Comparison of ENCODE assay signal across 1 cellular context in genomic region chr10:61001731-61002122, GRCh38.
TF ChIP-seq lines count a peak whose summit lies in the region.

No MANE protein-coding gene starts in this region.

TF ChIP-seq in HepG2, 621 proteins besides CTCF, POLR2A, EP300 and RAD21 (continued from another document):
- TF ChIP-seq, protein P1, sequence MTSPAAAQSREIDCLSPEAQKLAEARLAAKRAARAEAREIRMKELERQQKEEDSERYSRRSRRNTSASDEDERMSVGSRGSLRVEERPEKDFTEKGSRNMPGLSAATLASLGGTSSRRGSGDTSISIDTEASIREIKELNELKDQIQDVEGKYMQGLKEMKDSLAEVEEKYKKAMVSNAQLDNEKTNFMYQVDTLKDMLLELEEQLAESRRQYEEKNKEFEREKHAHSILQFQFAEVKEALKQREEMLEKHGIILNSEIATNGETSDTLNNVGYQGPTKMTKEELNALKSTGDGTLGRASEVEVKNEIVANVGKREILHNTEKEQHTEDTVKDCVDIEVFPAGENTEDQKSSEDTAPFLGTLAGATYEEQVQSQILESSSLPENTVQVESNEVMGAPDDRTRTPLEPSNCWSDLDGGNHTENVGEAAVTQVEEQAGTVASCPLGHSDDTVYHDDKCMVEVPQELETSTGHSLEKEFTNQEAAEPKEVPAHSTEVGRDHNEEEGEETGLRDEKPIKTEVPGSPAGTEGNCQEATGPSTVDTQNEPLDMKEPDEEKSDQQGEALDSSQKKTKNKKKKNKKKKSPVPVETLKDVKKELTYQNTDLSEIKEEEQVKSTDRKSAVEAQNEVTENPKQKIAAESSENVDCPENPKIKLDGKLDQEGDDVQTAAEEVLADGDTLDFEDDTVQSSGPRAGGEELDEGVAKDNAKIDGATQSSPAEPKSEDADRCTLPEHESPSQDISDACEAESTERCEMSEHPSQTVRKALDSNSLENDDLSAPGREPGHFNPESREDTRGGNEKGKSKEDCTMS (CRISPR knock-in tag; conservative IDR thresholded peaks at IDR 0.05), result no peak
- TF ChIP-seq PRPF4 (IDR thresholded peaks at IDR 0.05; ENCODE audit: low read depth, low read length, poor library complexity, severe bottlenecking) (no peak), SP1 (IDR thresholded peaks at IDR 0.05) (no peak), SP1 (CRISPR knock-in tag; IDR thresholded peaks at IDR 0.05) (no peak), CHD4 (IDR thresholded peaks at IDR 0.05; ENCODE audit: borderline replicate concordance, low read length) (peak; percentile 21; the same call in 1 of the 2 replicates), ZSCAN25 (CRISPR knock-in tag; IDR thresholded peaks at IDR 0.05) (no peak), USF2 (IDR thresholded peaks at IDR 0.05; ENCODE audit: low read depth, low read length) (no peak), USF2 (CRISPR knock-in tag; IDR thresholded peaks at IDR 0.05; ENCODE audit: borderline replicate concordance) (no peak), CENPT (CRISPR knock-in tag; IDR thresholded peaks at IDR 0.05; ENCODE audit: low read depth) (no peak), RFXANK (CRISPR knock-in tag; IDR thresholded peaks at IDR 0.05) (no peak), ZNF891 (CRISPR knock-in tag; IDR thresholded peaks at IDR 0.05) (no peak), NKX3-1 (CRISPR knock-in tag; IDR thresholded peaks at IDR 0.05) (no peak), MAFK (conservative IDR thresholded peaks at IDR 0.05 in 1 of 2, IDR thresholded peaks at IDR 0.05 in 1 of 2; ENCODE audit: low read length in 2 of 2) (peak; percentile 59), SOX6 (IDR thresholded peaks at IDR 0.05) (no peak), SOX6 (CRISPR knock-in tag; IDR thresholded peaks at IDR 0.05) (no peak), ARID2 (CRISPR knock-in tag; IDR thresholded peaks at IDR 0.05; ENCODE audit: borderline replicate concordance) (no peak), ZBTB38 (CRISPR knock-in tag; IDR thresholded peaks at IDR 0.05) (peak; percentile 46; the same call in 1 of the 2 replicates), TCF12 (IDR thresholded peaks at IDR 0.05) (no peak), TCF12 (CRISPR knock-in tag; IDR thresholded peaks at IDR 0.05) (no peak), EEA1 (CRISPR knock-in tag; IDR thresholded peaks at IDR 0.05; ENCODE audit: borderline replicate concordance) (no peak), ATRX (CRISPR knock-in tag; IDR thresholded peaks at IDR 0.05; ENCODE audit: borderline replicate concordance) (no peak), RELA (CRISPR knock-in tag; IDR thresholded peaks at IDR 0.05) (no peak), GZF1 (CRISPR knock-in tag; IDR thresholded peaks at IDR 0.05) (no peak)
- TF ChIP-seq, protein P2, sequence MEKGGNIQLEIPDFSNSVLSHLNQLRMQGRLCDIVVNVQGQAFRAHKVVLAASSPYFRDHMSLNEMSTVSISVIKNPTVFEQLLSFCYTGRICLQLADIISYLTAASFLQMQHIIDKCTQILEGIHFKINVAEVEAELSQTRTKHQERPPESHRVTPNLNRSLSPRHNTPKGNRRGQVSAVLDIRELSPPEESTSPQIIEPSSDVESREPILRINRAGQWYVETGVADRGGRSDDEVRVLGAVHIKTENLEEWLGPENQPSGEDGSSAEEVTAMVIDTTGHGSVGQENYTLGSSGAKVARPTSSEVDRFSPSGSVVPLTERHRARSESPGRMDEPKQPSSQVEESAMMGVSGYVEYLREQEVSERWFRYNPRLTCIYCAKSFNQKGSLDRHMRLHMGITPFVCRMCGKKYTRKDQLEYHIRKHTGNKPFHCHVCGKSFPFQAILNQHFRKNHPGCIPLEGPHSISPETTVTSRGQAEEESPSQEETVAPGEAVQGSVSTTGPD (CRISPR knock-in tag; IDR thresholded peaks at IDR 0.05), result no peak
- TF ChIP-seq, protein P3, sequence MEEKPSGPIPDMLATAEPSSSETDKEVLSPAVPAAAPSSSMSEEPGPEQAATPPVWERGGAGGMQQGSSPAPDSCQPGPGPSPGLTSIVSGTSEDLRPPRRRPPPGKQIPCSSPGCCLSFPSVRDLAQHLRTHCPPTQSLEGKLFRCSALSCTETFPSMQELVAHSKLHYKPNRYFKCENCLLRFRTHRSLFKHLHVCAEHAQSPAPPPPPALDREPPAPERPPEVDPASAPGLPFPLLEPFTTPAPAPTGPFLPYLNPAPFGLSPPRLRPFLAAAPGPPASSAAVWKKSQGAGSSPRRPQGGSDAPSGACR (CRISPR knock-in tag; IDR thresholded peaks at IDR 0.05), result no peak
- TF ChIP-seq, protein P4, sequence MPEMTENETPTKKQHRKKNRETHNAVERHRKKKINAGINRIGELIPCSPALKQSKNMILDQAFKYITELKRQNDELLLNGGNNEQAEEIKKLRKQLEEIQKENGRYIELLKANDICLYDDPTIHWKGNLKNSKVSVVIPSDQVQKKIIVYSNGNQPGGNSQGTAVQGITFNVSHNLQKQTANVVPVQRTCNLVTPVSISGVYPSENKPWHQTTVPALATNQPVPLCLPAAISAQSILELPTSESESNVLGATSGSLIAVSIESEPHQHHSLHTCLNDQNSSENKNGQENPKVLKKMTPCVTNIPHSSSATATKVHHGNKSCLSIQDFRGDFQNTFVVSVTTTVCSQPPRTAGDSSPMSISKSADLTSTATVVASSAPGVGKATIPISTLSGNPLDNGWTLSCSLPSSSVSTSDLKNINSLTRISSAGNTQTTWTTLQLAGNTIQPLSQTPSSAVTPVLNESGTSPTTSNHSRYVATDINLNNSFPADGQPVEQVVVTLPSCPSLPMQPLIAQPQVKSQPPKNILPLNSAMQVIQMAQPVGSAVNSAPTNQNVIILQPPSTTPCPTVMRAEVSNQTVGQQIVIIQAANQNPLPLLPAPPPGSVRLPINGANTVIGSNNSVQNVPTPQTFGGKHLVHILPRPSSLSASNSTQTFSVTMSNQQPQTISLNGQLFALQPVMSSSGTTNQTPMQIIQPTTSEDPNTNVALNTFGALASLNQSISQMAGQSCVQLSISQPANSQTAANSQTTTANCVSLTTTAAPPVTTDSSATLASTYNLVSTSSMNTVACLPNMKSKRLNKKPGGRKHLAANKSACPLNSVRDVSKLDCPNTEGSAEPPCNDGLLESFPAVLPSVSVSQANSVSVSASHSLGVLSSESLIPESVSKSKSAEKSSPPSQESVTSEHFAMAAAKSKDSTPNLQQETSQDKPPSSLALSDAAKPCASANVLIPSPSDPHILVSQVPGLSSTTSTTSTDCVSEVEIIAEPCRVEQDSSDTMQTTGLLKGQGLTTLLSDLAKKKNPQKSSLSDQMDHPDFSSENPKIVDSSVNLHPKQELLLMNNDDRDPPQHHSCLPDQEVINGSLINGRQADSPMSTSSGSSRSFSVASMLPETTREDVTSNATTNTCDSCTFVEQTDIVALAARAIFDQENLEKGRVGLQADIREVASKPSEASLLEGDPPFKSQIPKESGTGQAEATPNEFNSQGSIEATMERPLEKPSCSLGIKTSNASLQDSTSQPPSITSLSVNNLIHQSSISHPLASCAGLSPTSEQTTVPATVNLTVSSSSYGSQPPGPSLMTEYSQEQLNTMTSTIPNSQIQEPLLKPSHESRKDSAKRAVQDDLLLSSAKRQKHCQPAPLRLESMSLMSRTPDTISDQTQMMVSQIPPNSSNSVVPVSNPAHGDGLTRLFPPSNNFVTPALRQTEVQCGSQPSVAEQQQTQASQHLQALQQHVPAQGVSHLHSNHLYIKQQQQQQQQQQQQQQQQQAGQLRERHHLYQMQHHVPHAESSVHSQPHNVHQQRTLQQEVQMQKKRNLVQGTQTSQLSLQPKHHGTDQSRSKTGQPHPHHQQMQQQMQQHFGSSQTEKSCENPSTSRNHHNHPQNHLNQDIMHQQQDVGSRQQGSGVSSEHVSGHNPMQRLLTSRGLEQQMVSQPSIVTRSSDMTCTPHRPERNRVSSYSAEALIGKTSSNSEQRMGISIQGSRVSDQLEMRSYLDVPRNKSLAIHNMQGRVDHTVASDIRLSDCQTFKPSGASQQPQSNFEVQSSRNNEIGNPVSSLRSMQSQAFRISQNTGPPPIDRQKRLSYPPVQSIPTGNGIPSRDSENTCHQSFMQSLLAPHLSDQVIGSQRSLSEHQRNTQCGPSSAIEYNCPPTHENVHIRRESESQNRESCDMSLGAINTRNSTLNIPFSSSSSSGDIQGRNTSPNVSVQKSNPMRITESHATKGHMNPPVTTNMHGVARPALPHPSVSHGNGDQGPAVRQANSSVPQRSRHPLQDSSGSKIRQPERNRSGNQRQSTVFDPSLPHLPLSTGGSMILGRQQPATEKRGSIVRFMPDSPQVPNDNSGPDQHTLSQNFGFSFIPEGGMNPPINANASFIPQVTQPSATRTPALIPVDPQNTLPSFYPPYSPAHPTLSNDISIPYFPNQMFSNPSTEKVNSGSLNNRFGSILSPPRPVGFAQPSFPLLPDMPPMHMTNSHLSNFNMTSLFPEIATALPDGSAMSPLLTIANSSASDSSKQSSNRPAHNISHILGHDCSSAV (CRISPR knock-in tag; IDR thresholded peaks at IDR 0.05; ENCODE audit: borderline replicate concordance), result no peak
